Comparison of ENCODE assay signal across 1 cellular context in genomic region chr2:27431395-27431794, GRCh38.
TF ChIP-seq lines count a peak whose summit lies in the region.

No MANE protein-coding gene starts in this region.

TF ChIP-seq in IMR-90, 13 proteins besides CTCF, POLR2A, EP300 and RAD21 (continued from another document):
- TF ChIP-seq RFX5 (IDR thresholded peaks at IDR 0.05; ENCODE audit: low read depth, low read length) (no peak), SMC3 (IDR thresholded peaks at IDR 0.05; ENCODE audit: low read depth, low read length) (no peak)
